Comparison of ENCODE assay signal across 8 cellular contexts in genomic region chr3:71542548-71543370, GRCh38. TPM values are rescaled to one million over a fixed set of nuclear protein-coding genes. Genes with fewer than 3 reads are reported as not detected.
DNase-seq lines count a peak whose midpoint lies in the region; ATAC-seq and TF ChIP-seq lines count a peak whose summit lies in the region.

No MANE protein-coding gene starts in this region.

- H2BK120ac ChIP-seq in mesenchymal stem cell (ENCODE audit: low read depth, low read length): peak overlapping the region; percentile 50

- H3K4ac ChIP-seq in mesenchymal stem cell (ENCODE audit: low read depth in 1 of 2, low read length in 2 of 2): peak overlapping the region in 1 of 2 experiments; percentile 36

- peak overlapping the region; percentile 48 for H2AK5ac ChIP-seq in mesenchymal stem cell (ENCODE audit: low read length, severe bottlenecking)

- H3K27me3 ChIP-seq in mesenchymal stem cell (ENCODE audit: control insufficient read depth in 1 of 2, insufficient read depth in 1 of 2, low read length in 2 of 2) (no peaks in the 10 kb centered on the region), uterus (no peaks in the 10 kb centered on the region)

- intact Hi-C loops in OCI-LY7 (cut with micrococcal nuclease; ENCODE audit: unreplicated experiment) (loop anchor here (1.0 to 10.0 kb wide), 3 partner anchors 22 to 562 kb away; partner anchors contain the start of gene FOXP1), uterus (cut with DNase I; ENCODE audit: low total_unique reads) (no loop called here)

- peak overlapping the region; percentile 69 for H3K4me2 ChIP-seq in OCI-LY7 (ENCODE audit: low read length)
- no peak overlapping the region for H3K4me2 ChIP-seq in mesenchymal stem cell (ENCODE audit: low read length, poor library complexity, severe bottlenecking)

- no peak overlapping the region for H3K14ac ChIP-seq in mesenchymal stem cell (ENCODE audit: low read length in 2 of 2)

- DNase-seq in GM04504 (ENCODE audit: low read depth) (peak; percentile 92), OCI-LY7 (ENCODE audit: low spot score) (peak; percentile 90), dermis blood vessel endothelial cell (peak; percentile 81), mesenchymal stem cell (peak; percentile 93), uterus (peak; percentile 81 to 88)

- H3K9me2 ChIP-seq in OCI-LY7 (ENCODE audit: insufficient read depth, low read length): no peaks in the 10 kb centered on the region

- H3K27ac ChIP-seq in OCI-LY7 (ENCODE audit: low read depth, low read length, poor library complexity, severe bottlenecking) (peak overlapping the region; percentile 85), mesenchymal stem cell (ENCODE audit: low read length, poor library complexity, severe bottlenecking) (peak overlapping the region; percentile 73), uterus (peak overlapping the region; percentile 56 to 87)

- peak overlapping the region in 1 of 2 experiments; percentile 70 for H2BK12ac ChIP-seq in mesenchymal stem cell (ENCODE audit: low read length in 2 of 2)

- H3K9me3 ChIP-seq in OCI-LY7 (ENCODE audit: low read length) (no peaks in the 10 kb centered on the region), mesenchymal stem cell (ENCODE audit: control insufficient read depth, low read length) (no peaks in the 10 kb centered on the region), uterus (no peaks in the 10 kb centered on the region)

- no peak for TF ChIP-seq POLR2A in uterus (IDR thresholded peaks at IDR 0.05)

- H3K4me1 ChIP-seq in OCI-LY7 (ENCODE audit: insufficient read depth, low read length, poor library complexity, severe bottlenecking) (peaks cover 80% of the 10 kb centered on the region), mesenchymal stem cell (ENCODE audit: control insufficient read depth, insufficient read depth, low read depth, low read length) (peaks cover 17% of the 10 kb centered on the region), uterus (peaks cover 2 to 7% of the 10 kb centered on the region in 2 donors)

- TF ChIP-seq CTCF in OCI-LY7 (conservative IDR thresholded peaks at IDR 0.05; ENCODE audit: low read length) (no peak), uterus (IDR thresholded peaks at IDR 0.05) (no peak)

- H3K9ac ChIP-seq in mesenchymal stem cell (ENCODE audit: low read length): peak overlapping the region; percentile 74

- no peak overlapping the region for H2BK5ac ChIP-seq in mesenchymal stem cell (ENCODE audit: low read depth, low read length, poor library complexity, severe bottlenecking)

- CTCF ChIA-PET in OCI-LY7 (lab: Charles Lee; ENCODE audit: unreplicated experiment): interaction anchor here (0.5 to 1.2 kb wide), 3 partner anchors 22 to 76 kb away, joined by 3 to 4 read pairs (median 3); no protein-coding TSS in a partner anchor

- 63% methylated on average over 20 of the region's 22 CpGs for WGBS in mesenchymal stem cell

- peaks cover 60% of the 10 kb centered on the region; the same call in 1 of the 2 replicates for H3K79me2 ChIP-seq in OCI-LY7 (ENCODE audit: insufficient read depth, low read depth, low read length)

- POLR2A ChIA-PET in OCI-LY7 (lab: Charles Lee): interaction anchor here (0.8 to 3.5 kb wide), 18 partner anchors 11 to 156 kb away, joined by 3 to 23 read pairs (median 4); partner anchors contain the start of gene FOXP1

- H3K36me3 ChIP-seq in OCI-LY7 (ENCODE audit: insufficient read depth, low read length) (peaks cover 24% of the 10 kb centered on the region), mesenchymal stem cell (ENCODE audit: control insufficient read depth in 1 of 2, insufficient read depth in 2 of 2, low read depth in 1 of 2, low read length in 2 of 2) (peaks cover 0 to 15% of the 10 kb centered on the region in 2 experiments), uterus (no peaks in the 10 kb centered on the region)

- peak overlapping the region; percentile 0; the same call in 1 of the 2 replicates for H2AFZ ChIP-seq in OCI-LY7 (ENCODE audit: low read length)
- no peak overlapping the region for H2AFZ ChIP-seq in mesenchymal stem cell (ENCODE audit: low read depth, low read length)

- peak overlapping the region; percentile 89 for H4K8ac ChIP-seq in mesenchymal stem cell (ENCODE audit: low read length)

- peaks cover 7% of the 10 kb centered on the region for H3K79me1 ChIP-seq in mesenchymal stem cell (replicated peaks; ENCODE audit: low read length, poor library complexity, severe bottlenecking)

- peak overlapping the region in 1 of 2 experiments; percentile 84 for H3K18ac ChIP-seq in mesenchymal stem cell (ENCODE audit: low read depth in 1 of 2, low read length in 2 of 2)

- H3K4me3 ChIP-seq in OCI-LY7 (ENCODE audit: low read depth, low read length, poor library complexity, severe bottlenecking) (peak overlapping the region; percentile 56), mesenchymal stem cell (ENCODE audit: insufficient read depth in 1 of 2, low read depth in 1 of 2, low read length in 2 of 2) (peak overlapping the region in 1 of 2 experiments; percentile 73), uterus (peak overlapping the region; percentile 3 to 7)

- H3K23ac ChIP-seq in mesenchymal stem cell (ENCODE audit: low read length in 2 of 2): no peak overlapping the region

- H2BK15ac ChIP-seq in mesenchymal stem cell (ENCODE audit: low read depth, poor library complexity, severe bottlenecking): no peak overlapping the region

- no TSS peak for BruUV-seq in OCI-LY7 (replicated peaks; lab: Mats Ljungman, UMichigan)

- ATAC-seq in HG02798 (IDR thresholded peaks at IDR 0.05; ENCODE audit: poor library complexity, unreplicated experiment) (peak; percentile 56), HG02870 (IDR thresholded peaks at IDR 0.05; ENCODE audit: unreplicated experiment) (no peak), HG03571 (IDR thresholded peaks at IDR 0.05; ENCODE audit: unreplicated experiment) (no peak)

- H4K91ac ChIP-seq in mesenchymal stem cell (ENCODE audit: low read length): peak overlapping the region; percentile 41

- H4K20me1 ChIP-seq in OCI-LY7 (ENCODE audit: insufficient read depth, low read length): no peaks in the 10 kb centered on the region

RNA-seq across cellular contexts. Expression of gene FOXP1, which starts 40.8 kb away (rescaled TPM):
- 67.2 and 87.3 TPM in 2 replicates for total RNA-seq in OCI-LY7 (2014; rRNA removed; shearing (Covaris generic))
- total RNA-seq in OCI-LY7 (2022) (151 and 168 TPM in 2 replicates), dermis blood vessel endothelial cell (70.8 and 72.3 TPM in 2 replicates), uterus (100 to 1,000 TPM in 3 of 4 donors, 10 to 100 TPM in 1; 54.2 to 152 (median 129) TPM)
- 34.2 TPM for polyA plus RNA-seq in mesenchymal stem cell (2013, experiment 1 of 2)
- 34.5 TPM for polyA plus RNA-seq in mesenchymal stem cell (2013, experiment 2 of 2)
